Comparison of ENCODE assay signal across 26 cellular contexts in genomic region chr5:77748160-77748559, GRCh38.
"Had no signal": no experiment of that assay in that cellular context is flagged by ENCODE, and none has a peak within 500 bp of the region (broad histone marks: within the 10 kb centered on the region; RNA-seq: fewer than 3 reads in every experiment).

No MANE protein-coding gene starts in this region.

- H3K27ac Mint-ChIP-seq: activated naive CD4-positive, alpha-beta T cell treated with anti-CD3 and anti-CD28 coated beads, Interleukin-2, amount 10 ng/mL, durations not matched to agents 7 days and 5 days; activated naive CD8-positive, alpha-beta T cell treated with anti-CD3 and anti-CD28 coated beads, Interleukin-2, amount 10 ng/mL, durations not matched to agents 7 days and 5 days; activated T-cell treated with anti-CD3 and anti-CD28 coated beads, Interleukin-2, amount 50 U/mL, for 72 hours; brain; memory B cell; naive thymus-derived CD8-positive, alpha-beta T cell; stimulated activated naive CD8-positive, alpha-beta T cell treated with anti-CD3 and anti-CD28 coated beads, Interleukin-15, Interleukin-2, amounts not matched to agents 100 ng/mL and 50 ng/mL, for 24 hours; type B pancreatic cell had no signal

- H3K9me3 Mint-ChIP-seq: activated naive CD4-positive, alpha-beta T cell treated with anti-CD3 and anti-CD28 coated beads, Interleukin-2, amount 10 ng/mL, durations not matched to agents 7 days and 5 days; activated T-cell treated with anti-CD3 and anti-CD28 coated beads, Interleukin-2, amount 50 U/mL, for 72 hours; memory B cell; naive thymus-derived CD8-positive, alpha-beta T cell; stimulated activated naive CD8-positive, alpha-beta T cell treated with anti-CD3 and anti-CD28 coated beads, Interleukin-15, Interleukin-2, amounts not matched to agents 100 ng/mL and 50 ng/mL, for 24 hours had no signal

- H3K4me1 Mint-ChIP-seq: activated naive CD4-positive, alpha-beta T cell treated with anti-CD3 and anti-CD28 coated beads, Interleukin-2, amount 10 ng/mL, durations not matched to agents 7 days and 5 days had no signal

- H3K27ac ChIP-seq: ascending aorta, cardiac muscle cell, colonic mucosa, gastrocnemius medialis, neutrophil, right lobe of liver, uterus had no signal

- H3K27me3 Mint-ChIP-seq: activated naive CD4-positive, alpha-beta T cell treated with anti-CD3 and anti-CD28 coated beads, Interleukin-2, amount 10 ng/mL, durations not matched to agents 7 days and 5 days; activated naive CD8-positive, alpha-beta T cell treated with anti-CD3 and anti-CD28 coated beads, Interleukin-2, amount 10 ng/mL, durations not matched to agents 7 days and 5 days; brain; memory B cell; naive thymus-derived CD8-positive, alpha-beta T cell; stimulated activated naive CD8-positive, alpha-beta T cell treated with anti-CD3 and anti-CD28 coated beads, Interleukin-15, Interleukin-2, amounts not matched to agents 100 ng/mL and 50 ng/mL, for 24 hours; type B pancreatic cell had no signal

- DNase-seq: activated CD4-positive, alpha-beta T cell treated with anti-CD3 and anti-CD28 coated beads for 4 hours; activated CD4-positive, alpha-beta T cell treated with anti-CD3 and anti-CD28 coated beads, Interleukin-2, amount 50 U/mL, for 4 hours; activated effector memory CD4-positive, alpha-beta T cell treated with Interleukin-2 at 50 U/mL for 16 hours; activated naive CD4-positive, alpha-beta T cell treated with anti-CD3 and anti-CD28 coated beads, Interleukin-2, amount 10 ng/mL, durations not matched to agents 7 days and 5 days; activated naive CD8-positive, alpha-beta T cell treated with anti-CD3 and anti-CD28 coated beads, Interleukin-2, amount 10 ng/mL, durations not matched to agents 7 days and 5 days; activated T-cell treated with anti-CD3 and anti-CD28 coated beads for 4 hours; activated T-cell treated with anti-CD3 and anti-CD28 coated beads, Interleukin-2, amount 50 U/mL, for 72 hours; cerebellar nuclear complex; colonic mucosa; effector CD8-positive, alpha-beta T cell; gastrocnemius medialis; glutamatergic neuron; kidney; naive thymus-derived CD8-positive, alpha-beta T cell; right lobe of liver; stimulated activated CD4-positive, alpha-beta T cell treated with anti-CD3 and anti-CD28 coated beads, Interleukin-12 subunit alpha, Interleukin-12 subunit beta, amount 100 ng/mL, for 4 hours; stimulated activated CD4-positive, alpha-beta T cell treated with anti-CD3 and anti-CD28 coated beads, Interleukin-4, amount 100 ng/mL, for 1 hour; T-helper 2 cell; uterus had no signal

- H3K9me3 ChIP-seq: ascending aorta, colonic mucosa, gastrocnemius medialis, neutrophil, right lobe of liver, uterus had no signal

- H3K4me3 Mint-ChIP-seq: activated naive CD4-positive, alpha-beta T cell treated with anti-CD3 and anti-CD28 coated beads, Interleukin-2, amount 10 ng/mL, durations not matched to agents 7 days and 5 days; activated naive CD8-positive, alpha-beta T cell treated with anti-CD3 and anti-CD28 coated beads, Interleukin-2, amount 10 ng/mL, durations not matched to agents 7 days and 5 days; activated T-cell treated with anti-CD3 and anti-CD28 coated beads, Interleukin-2, amount 50 U/mL, for 72 hours; brain; memory B cell; naive thymus-derived CD8-positive, alpha-beta T cell; stimulated activated naive CD8-positive, alpha-beta T cell treated with anti-CD3 and anti-CD28 coated beads, Interleukin-15, Interleukin-2, amounts not matched to agents 100 ng/mL and 50 ng/mL, for 24 hours; type B pancreatic cell had no signal

- H3K36me3 ChIP-seq: ascending aorta, cardiac muscle cell, colonic mucosa, gastrocnemius medialis, neutrophil, uterus had no signal

- H3K4me1 ChIP-seq: ascending aorta, colonic mucosa, uterus had no signal

- ATAC-seq: activated T-cell treated with anti-CD3 and anti-CD28 coated beads, Interleukin-2, amount 50 U/mL, for 72 hours; gastrocnemius medialis; naive thymus-derived CD8-positive, alpha-beta T cell; right lobe of liver had no signal

- H3K4me3 ChIP-seq: ascending aorta, cardiac muscle cell, colonic mucosa, gastrocnemius medialis, right lobe of liver, uterus had no signal
